ENCODE assay signal across 13 cellular contexts in the genomic region with DNA sequence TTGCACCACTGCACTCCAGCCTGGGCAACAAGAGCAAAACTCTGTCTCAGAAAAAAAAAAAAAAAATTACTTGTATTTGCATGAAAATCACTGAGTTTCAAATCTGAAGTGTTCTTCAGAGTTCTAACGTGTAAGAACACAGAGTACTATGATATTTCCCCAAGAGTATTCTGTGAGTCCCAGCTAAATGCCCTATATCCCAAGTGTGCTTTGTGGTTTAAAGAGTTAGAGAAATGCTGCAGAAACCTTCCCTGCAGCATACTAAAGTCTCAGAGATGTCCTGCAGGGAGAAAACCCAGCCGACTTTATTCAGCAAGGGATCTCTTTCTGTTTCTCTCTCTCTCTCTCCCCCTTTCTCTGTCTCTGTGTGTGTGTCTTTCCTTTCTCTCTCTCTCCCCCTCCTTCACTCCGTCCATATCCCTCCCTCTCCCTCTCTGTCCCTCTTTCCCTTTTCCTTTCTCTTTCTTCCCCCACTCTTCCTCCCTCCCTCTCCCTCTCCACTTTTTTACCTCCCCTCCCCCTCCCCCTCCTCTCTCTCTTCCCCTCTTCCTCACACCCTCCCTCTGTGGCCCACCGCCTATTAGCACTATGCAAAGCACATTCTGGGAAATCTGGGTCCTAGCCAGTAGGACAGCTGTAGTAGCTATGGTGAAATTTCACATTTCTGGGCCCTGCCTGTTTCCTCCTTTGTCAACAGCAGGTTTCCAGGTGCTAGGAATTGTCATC. TPM values are rescaled to one million over a fixed set of nuclear protein-coding genes. Genes with fewer than 3 reads are reported as not detected.
DNase-seq lines count a peak whose midpoint lies in the region; ATAC-seq and TF ChIP-seq lines count a peak whose summit lies in the region.
"Had no signal": no experiment of that assay in that cellular context is flagged by ENCODE, and none has a peak within 500 bp of the region (broad histone marks: within the 10 kb centered on the region; RNA-seq: fewer than 3 reads in every experiment).

No MANE protein-coding gene starts in this region.

- POLR2A ChIA-PET in OCI-LY7 (lab: Charles Lee) = interaction anchor here (0.7 kb wide), 1 partner anchor 111 kb away, joined by 5 read pairs; no protein-coding TSS in a partner anchor

- H3F3A ChIP-seq in neural progenitor cell (ENCODE audit: low read depth) = peaks cover 26% of the 10 kb centered on the region

- H3K27me3 Mint-ChIP-seq in neural progenitor cell (ENCODE audit: insufficient read depth, low read depth) = peaks cover 2% of the 10 kb centered on the region
- H3K27me3 Mint-ChIP-seq: activated naive CD4-positive, alpha-beta T cell treated with anti-CD3 and anti-CD28 coated beads, Interleukin-2, amount 50 U/mL, for 24 hours had no signal

- BruUV-seq in OCI-LY7 (replicated peaks; lab: Mats Ljungman, UMichigan) = no TSS peak

- no peaks in the 10 kb centered on the region for H3K79me2 ChIP-seq in OCI-LY7 (ENCODE audit: insufficient read depth, low read depth, low read length)
- H3K79me2 ChIP-seq in neural progenitor cell (ENCODE audit: low read depth) = no peaks in the 10 kb centered on the region

- no peak for DNase-seq in OCI-LY7 (ENCODE audit: low spot score)
- no peak for DNase-seq in Right ventricle myocardium superior
- DNase-seq in neural progenitor cell (ENCODE audit: low spot score) = peak; percentile 29
- DNase-seq in Peyer's patch = no peak
- DNase-seq: activated CD4-positive, alpha-beta T cell treated with anti-CD3 and anti-CD28 coated beads for 1 hour; NCI-H1105 had no signal

- TF ChIP-seq CTCF in OCI-LY7 (conservative IDR thresholded peaks at IDR 0.05; ENCODE audit: low read length) = no peak
- TF ChIP-seq CTCF in neural progenitor cell (IDR thresholded peaks at IDR 0.05) = no peak
- TF ChIP-seq CTCF in Peyer's patch (IDR thresholded peaks at IDR 0.05) = no peak

- no peak overlapping the region for H3K27ac ChIP-seq in BLaER1
- H3K27ac ChIP-seq in OCI-LY7 (ENCODE audit: low read depth, low read length, poor library complexity, severe bottlenecking) = no peak overlapping the region
- no peak overlapping the region for H3K27ac ChIP-seq in neural progenitor cell
- H3K27ac ChIP-seq in Peyer's patch = peak overlapping the region in 1 of 4 donors; percentile 7
- H3K27ac ChIP-seq: neutrophil had no signal

- H3K36me3 ChIP-seq in BLaER1 (no peaks in the 10 kb centered on the region), OCI-LY7 (ENCODE audit: insufficient read depth, low read length) (no peaks in the 10 kb centered on the region), neural progenitor cell (no peaks in the 10 kb centered on the region), Peyer's patch (no peaks in the 10 kb centered on the region)
- H3K36me3 ChIP-seq: neutrophil had no signal

- no peaks in the 10 kb centered on the region for H3K9me3 Mint-ChIP-seq in neural progenitor cell
- H3K9me3 Mint-ChIP-seq: activated naive CD4-positive, alpha-beta T cell treated with anti-CD3 and anti-CD28 coated beads, Interleukin-2, amount 50 U/mL, for 24 hours had no signal

- H3K27me3 ChIP-seq in BLaER1 (peaks cover 60% of the 10 kb centered on the region), neural progenitor cell (peaks cover 60% of the 10 kb centered on the region), Peyer's patch (no peaks in the 10 kb centered on the region)
- H3K27me3 ChIP-seq: neutrophil had no signal

- peaks cover 35% of the 10 kb centered on the region for H3K4me1 Mint-ChIP-seq in neural progenitor cell

- peaks cover 49% of the 10 kb centered on the region for H4K20me1 ChIP-seq in BLaER1
- no peaks in the 10 kb centered on the region for H4K20me1 ChIP-seq in OCI-LY7 (ENCODE audit: insufficient read depth, low read length)
- peaks cover 10% of the 10 kb centered on the region for H4K20me1 ChIP-seq in neural progenitor cell (ENCODE audit: low read depth)

- intact Hi-C loops in OCI-LY7 (cut with micrococcal nuclease; ENCODE audit: unreplicated experiment) (no loop called here), Right ventricle myocardium superior (cut with DNase I) (no loop called here)

- H3K9me3 ChIP-seq in BLaER1 (no peaks in the 10 kb centered on the region), OCI-LY7 (ENCODE audit: low read length) (no peaks in the 10 kb centered on the region), neural progenitor cell (ENCODE audit: low read depth) (no peaks in the 10 kb centered on the region), Peyer's patch (no peaks in the 10 kb centered on the region)
- H3K9me3 ChIP-seq: neutrophil had no signal

- H3K4me3 Mint-ChIP-seq in neural progenitor cell = no peak overlapping the region
- H3K4me3 Mint-ChIP-seq: activated naive CD4-positive, alpha-beta T cell treated with anti-CD3 and anti-CD28 coated beads, Interleukin-2, amount 50 U/mL, for 24 hours had no signal

- CTCF ChIA-PET in OCI-LY7 (lab: Charles Lee; ENCODE audit: unreplicated experiment) = no interaction called here

- H3K4me3 ChIP-seq in BLaER1 (no peak overlapping the region), OCI-LY7 (ENCODE audit: low read depth, low read length, poor library complexity, severe bottlenecking) (no peak overlapping the region), neural progenitor cell (no peak overlapping the region), Peyer's patch (no peak overlapping the region)

- no peaks in the 10 kb centered on the region for H3K36me3 Mint-ChIP-seq in neural progenitor cell
- H3K36me3 Mint-ChIP-seq: activated naive CD4-positive, alpha-beta T cell treated with anti-CD3 and anti-CD28 coated beads, Interleukin-2, amount 50 U/mL, for 24 hours had no signal

- no peaks in the 10 kb centered on the region for H3K9me2 ChIP-seq in OCI-LY7 (ENCODE audit: insufficient read depth, low read length)

- no peak overlapping the region for H2AFZ ChIP-seq in OCI-LY7 (ENCODE audit: low read length)
- H2AFZ ChIP-seq in neural progenitor cell (replicated peaks) = peak overlapping the region; percentile 31

- ATAC-seq in Right ventricle myocardium superior (ENCODE audit: poor library complexity) (peak; percentile 70), GM18867 (IDR thresholded peaks at IDR 0.05; ENCODE audit: unreplicated experiment) (no peak), HG03342 (IDR thresholded peaks at IDR 0.05; ENCODE audit: unreplicated experiment) (no peak), HG03378 (IDR thresholded peaks at IDR 0.05; ENCODE audit: unreplicated experiment) (no peak)
- ATAC-seq: Panc1 had no signal

- H3K27ac Mint-ChIP-seq in neural progenitor cell = no peak overlapping the region
- H3K27ac Mint-ChIP-seq: activated naive CD4-positive, alpha-beta T cell treated with anti-CD3 and anti-CD28 coated beads, Interleukin-2, amount 50 U/mL, for 24 hours had no signal

- no peak for TF ChIP-seq POLR2A in Peyer's patch (IDR thresholded peaks at IDR 0.05)

- peak overlapping the region; percentile 49; the same call in 1 of the 2 replicates for H3K4me2 ChIP-seq in BLaER1
- 0 out of 2 replicates have a peak overlapping the region, but pooled peaks have one; percentile 9 for H3K4me2 ChIP-seq in OCI-LY7 (ENCODE audit: low read length)
- H3K4me2 ChIP-seq in neural progenitor cell = peak overlapping the region; percentile 45

- H3K4me1 ChIP-seq in BLaER1 = peaks cover 26% of the 10 kb centered on the region
- peaks cover 17% of the 10 kb centered on the region for H3K4me1 ChIP-seq in OCI-LY7 (ENCODE audit: insufficient read depth, low read length, poor library complexity, severe bottlenecking)
- H3K4me1 ChIP-seq in neural progenitor cell = peaks cover 32% of the 10 kb centered on the region
- H3K4me1 ChIP-seq in Peyer's patch = peaks cover 0 to 5% (median 0%) of the 10 kb centered on the region in 4 donors

- no peak overlapping the region for H3K9ac ChIP-seq in BLaER1
- no peak overlapping the region for H3K9ac ChIP-seq in neural progenitor cell

RNA-seq across cellular contexts. Expression of a gene that starts 54.2 kb away (rescaled TPM):
- 69.0 and 79.6 TPM in 2 replicates for total RNA-seq in OCI-LY7 (2014; rRNA removed; shearing (Covaris generic))
- total RNA-seq in OCI-LY7 (2022) = 412 and 431 TPM in 2 replicates
- total RNA-seq in Right ventricle myocardium superior = 100 TPM
- 84.6 and 124 TPM in 2 replicates for total RNA-seq in neural progenitor cell (ENCODE audit: low replicate concordance)
- 100 to 1,000 TPM in 2 of 4 donors, 10 to 100 TPM in 2; 62.9 to 128 (median 89.5) TPM for total RNA-seq in Peyer's patch
